24 cellular contexts compared by ENCODE assay signal in genomic region chr11:10579700-10580099, GRCh38. TPM values are rescaled to one million over a fixed set of nuclear protein-coding genes. Genes with fewer than 3 reads are reported as not detected.
DNase-seq lines count a peak whose midpoint lies in the region; ATAC-seq, FAIRE-seq and TF ChIP-seq lines count a peak whose summit lies in the region.
"Had no signal": no experiment of that assay in that cellular context is flagged by ENCODE, and none has a peak within 500 bp of the region (broad histone marks: within the 10 kb centered on the region; RNA-seq: fewer than 3 reads in every experiment).

No MANE protein-coding gene starts in this region.

- no peaks in the 10 kb centered on the region for H3K79me1 ChIP-seq in mesenchymal stem cell (replicated peaks; ENCODE audit: low read length, poor library complexity, severe bottlenecking)

- intact Hi-C loops in endothelial cell of umbilical vein (cut with micrococcal nuclease): no loop called here

- WGBS in mesenchymal stem cell: 97% methylated on average over 3 of the region's 3 CpGs

- no peak overlapping the region for H3K9ac ChIP-seq in BLaER1 treated with 17β-estradiol and CSF1 and Interleukin-3, amounts not matched to agents 10 nM and 100 nM
- H3K9ac ChIP-seq in endothelial cell of umbilical vein (replicated peaks; ENCODE audit: extremely low read depth, insufficient read depth, low read length) (no peak overlapping the region), mesenchymal stem cell (ENCODE audit: low read length) (no peak overlapping the region)
- H3K9ac ChIP-seq: KMS-11 had no signal

- H3K4me1 ChIP-seq in BLaER1 treated with 17β-estradiol and CSF1 and Interleukin-3, amounts not matched to agents 10 nM and 100 nM: peaks cover 49 to 66% (median 63%) of the 10 kb centered on the region in 10 experiments
- H3K4me1 ChIP-seq in endothelial cell of umbilical vein (ENCODE audit: control insufficient read depth, extremely low read depth, insufficient read depth, low read length) (peaks cover 33% of the 10 kb centered on the region), mesenchymal stem cell (ENCODE audit: control insufficient read depth, insufficient read depth, low read depth, low read length) (peaks cover 1% of the 10 kb centered on the region)
- H3K4me1 ChIP-seq: HAP-1 had no signal

- TF ChIP-seq POLR2A in endothelial cell of umbilical vein (IDR thresholded peaks at IDR 0.05; ENCODE audit: low read depth, low read length): no peak

- no peak overlapping the region for H4K91ac ChIP-seq in mesenchymal stem cell (ENCODE audit: low read length)

- TF ChIP-seq CTCF in endothelial cell of umbilical vein (IDR thresholded peaks at IDR 0.05; ENCODE audit: extremely low read depth in 1 of 2, insufficient read depth in 1 of 2, low read depth in 1 of 2, low read length in 2 of 2) (no peak), GM20000 (IDR thresholded peaks at IDR 0.05; ENCODE audit: extremely low read depth, missing control alignments) (no peak)

- H3K36me3 ChIP-seq in BLaER1 treated with 17β-estradiol and CSF1 and Interleukin-3, amounts not matched to agents 10 nM and 100 nM: peaks cover 0 to 64% (median 33%) of the 10 kb centered on the region in 11 experiments; a peak in 12 of 22 replicates
- no peaks in the 10 kb centered on the region for H3K36me3 ChIP-seq in endothelial cell of umbilical vein (ENCODE audit: control insufficient read depth in 2 of 2, extremely low read depth in 1 of 2, insufficient read depth in 2 of 2, low read length in 2 of 2)
- H3K36me3 ChIP-seq in mesenchymal stem cell (ENCODE audit: control insufficient read depth in 1 of 2, insufficient read depth in 2 of 2, low read depth in 1 of 2, low read length in 2 of 2): peaks cover 4 to 78% of the 10 kb centered on the region in 2 experiments
- H3K36me3 ChIP-seq: HAP-1, SJSA1 had no signal

- H3K79me2 ChIP-seq in endothelial cell of umbilical vein (ENCODE audit: control insufficient read depth, insufficient read depth, low read length): no peaks in the 10 kb centered on the region

- H3K36me3 Mint-ChIP-seq in stimulated activated naive B cell treated with anti-CD40 and anti-IgM and Interleukin-4, amounts not matched to agents 10 μg/mL and 1 μg/mL and 100 μg/mL, for 72 hours: no peaks in the 10 kb centered on the region
- H3K36me3 Mint-ChIP-seq in natural killer cell treated with Interleukin-12 subunit alpha and Interleukin-12 subunit beta and Interleukin-15 and Interleukin-18, amount 100 ng/mL, for 72 hours: no peaks in the 10 kb centered on the region
- H3K36me3 Mint-ChIP-seq: CD4-positive, CD25-positive, alpha-beta regulatory T cell had no signal

- H2BK120ac ChIP-seq in mesenchymal stem cell (ENCODE audit: low read depth, low read length): no peak overlapping the region

- H3K4ac ChIP-seq in mesenchymal stem cell (ENCODE audit: low read depth in 1 of 2, low read length in 2 of 2): peak overlapping the region in 1 of 2 experiments; percentile 35

- H2BK5ac ChIP-seq in mesenchymal stem cell (ENCODE audit: low read depth, low read length, poor library complexity, severe bottlenecking): no peak overlapping the region

- DNase-seq in endothelial cell of umbilical vein (ENCODE audit: low read depth, low spot score) (no peak), mesenchymal stem cell (no peak), GM20000 (ENCODE audit: low spot score) (no peak), NCI-H187 (lab: John Stamatoyannopoulos, UW) (no peak)
- no peak for DNase-seq in stimulated activated naive B cell treated with anti-CD40 and anti-IgM and Interleukin-4, amounts not matched to agents 10 μg/mL and 1 μg/mL and 100 μg/mL, for 72 hours
- no peak for DNase-seq in natural killer cell treated with Interleukin-12 subunit alpha and Interleukin-12 subunit beta and Interleukin-15 and Interleukin-18, amount 100 ng/mL, for 72 hours (ENCODE audit: low spot score)
- DNase-seq in activated CD8-positive, alpha-beta memory T cell treated with anti-CD3 and anti-CD28 coated beads, Interleukin-2, amount 50 U/mL, for 48 hours: no peak
- DNase-seq: CD4-positive, CD25-positive, alpha-beta regulatory T cell; DMS79; NCI-H1092 treated with DMSO at 0.1 percent for 48 hours; NCI-H146; NCI-H2081; NCI-H2171; NCI-H524 treated with DMSO at 0.1 percent for 48 hours; NCI-H82; OCI-M1 had no signal

- H3K18ac ChIP-seq in mesenchymal stem cell (ENCODE audit: low read depth in 1 of 2, low read length in 2 of 2): peak overlapping the region; percentile 48 to 52

- no peak overlapping the region for H3K4me3 Mint-ChIP-seq in stimulated activated naive B cell treated with anti-CD40 and anti-IgM and Interleukin-4, amounts not matched to agents 10 μg/mL and 1 μg/mL and 100 μg/mL, for 72 hours
- H3K4me3 Mint-ChIP-seq in natural killer cell treated with Interleukin-12 subunit alpha and Interleukin-12 subunit beta and Interleukin-15 and Interleukin-18, amount 100 ng/mL, for 72 hours: no peak overlapping the region
- H3K4me3 Mint-ChIP-seq: CD4-positive, CD25-positive, alpha-beta regulatory T cell; GM23338 had no signal

- H3K27me3 ChIP-seq in BLaER1 treated with 17β-estradiol and CSF1 and Interleukin-3, amounts not matched to agents 10 nM and 100 nM: no peaks in the 10 kb centered on the region
- H3K27me3 ChIP-seq in endothelial cell of umbilical vein (ENCODE audit: control insufficient read depth in 2 of 2, insufficient read depth in 2 of 2, low read length in 2 of 2): no peaks in the 10 kb centered on the region
- H3K27me3 ChIP-seq in mesenchymal stem cell (ENCODE audit: control insufficient read depth in 1 of 2, insufficient read depth in 1 of 2, low read length in 2 of 2): no peaks in the 10 kb centered on the region
- H3K27me3 ChIP-seq: SJSA1 had no signal

- no peaks in the 10 kb centered on the region for H3K27me3 Mint-ChIP-seq in stimulated activated naive B cell treated with anti-CD40 and anti-IgM and Interleukin-4, amounts not matched to agents 10 μg/mL and 1 μg/mL and 100 μg/mL, for 72 hours
- peaks cover 13 to 25% of the 10 kb centered on the region in 2 donors for H3K27me3 Mint-ChIP-seq in natural killer cell treated with Interleukin-12 subunit alpha and Interleukin-12 subunit beta and Interleukin-15 and Interleukin-18, amount 100 ng/mL, for 72 hours

- peaks cover 52 to 65% of the 10 kb centered on the region in 2 donors for H3K4me1 Mint-ChIP-seq in stimulated activated naive B cell treated with anti-CD40 and anti-IgM and Interleukin-4, amounts not matched to agents 10 μg/mL and 1 μg/mL and 100 μg/mL, for 72 hours
- H3K4me1 Mint-ChIP-seq in natural killer cell treated with Interleukin-12 subunit alpha and Interleukin-12 subunit beta and Interleukin-15 and Interleukin-18, amount 100 ng/mL, for 72 hours (ENCODE audit: low read depth in 2 of 2): no peaks in the 10 kb centered on the region
- H3K4me1 Mint-ChIP-seq: CD4-positive, CD25-positive, alpha-beta regulatory T cell; GM23338 had no signal

- no peak overlapping the region for H3K23ac ChIP-seq in mesenchymal stem cell (ENCODE audit: low read length in 2 of 2)

- dilution Hi-C loops in endothelial cell of umbilical vein (cut with MboI; ENCODE audit: extremely low pct_ligation_motif_present, low sequenced_read_pairs): no loop called here

- no peak overlapping the region for H2AK5ac ChIP-seq in mesenchymal stem cell (ENCODE audit: low read length, severe bottlenecking)

- POLR2A ChIA-PET in endothelial cell of umbilical vein (lab: Charles Lee): no interaction called here

- H2BK12ac ChIP-seq in mesenchymal stem cell (ENCODE audit: low read length in 2 of 2): peak overlapping the region; percentile 46 to 50

- no peaks in the 10 kb centered on the region for H3K9me1 ChIP-seq in endothelial cell of umbilical vein (replicated peaks; ENCODE audit: control insufficient read depth, extremely low read depth, insufficient read depth, low read length)

- H2BK15ac ChIP-seq in mesenchymal stem cell (ENCODE audit: low read depth, poor library complexity, severe bottlenecking): no peak overlapping the region

- H4K8ac ChIP-seq in mesenchymal stem cell (ENCODE audit: low read length): no peak overlapping the region

- no TSS peak for BruUV-seq in endothelial cell of umbilical vein (replicated peaks; lab: Mats Ljungman, UMichigan)

- no peak for FAIRE-seq in endothelial cell of umbilical vein (lab: Jason Lieb, UNC)
- FAIRE-seq: HTR-8/SVneo, RCC 7860 had no signal

- peaks cover 0 to 14% (median 0%) of the 10 kb centered on the region in 11 experiments; a peak in 2 of 22 replicates for H3K9me3 ChIP-seq in BLaER1 treated with 17β-estradiol and CSF1 and Interleukin-3, amounts not matched to agents 10 nM and 100 nM (replicated peaks in 1 of 11)
- no peaks in the 10 kb centered on the region for H3K9me3 ChIP-seq in endothelial cell of umbilical vein (replicated peaks; ENCODE audit: control insufficient read depth, insufficient read depth, low read length)
- no peaks in the 10 kb centered on the region for H3K9me3 ChIP-seq in mesenchymal stem cell (ENCODE audit: control insufficient read depth, low read length)
- H3K9me3 ChIP-seq: HAP-1, SJSA1 had no signal

- no peaks in the 10 kb centered on the region for H3K9me3 Mint-ChIP-seq in stimulated activated naive B cell treated with anti-CD40 and anti-IgM and Interleukin-4, amounts not matched to agents 10 μg/mL and 1 μg/mL and 100 μg/mL, for 72 hours
- H3K9me3 Mint-ChIP-seq in natural killer cell treated with Interleukin-12 subunit alpha and Interleukin-12 subunit beta and Interleukin-15 and Interleukin-18, amount 100 ng/mL, for 72 hours: no peaks in the 10 kb centered on the region
- H3K9me3 Mint-ChIP-seq: CD4-positive, CD25-positive, alpha-beta regulatory T cell; GM23338 had no signal

- H4K20me1 ChIP-seq in BLaER1 treated with 17β-estradiol and CSF1 and Interleukin-3, amounts not matched to agents 10 nM and 100 nM: no peaks in the 10 kb centered on the region
- no peaks in the 10 kb centered on the region for H4K20me1 ChIP-seq in endothelial cell of umbilical vein (replicated peaks; ENCODE audit: control insufficient read depth, extremely low read depth, insufficient read depth, low read length)

- H3K27ac ChIP-seq in BLaER1 treated with 17β-estradiol and CSF1 and Interleukin-3, amounts not matched to agents 10 nM and 100 nM: peak overlapping the region in 10 of 11 experiments; percentile 65 to 92 (median 82); a peak in 17 of 22 replicates
- H3K27ac ChIP-seq in endothelial cell of umbilical vein (ENCODE audit: insufficient read depth, low read depth, low read length) (peak overlapping the region; percentile 44), mesenchymal stem cell (ENCODE audit: low read length, poor library complexity, severe bottlenecking) (no peak overlapping the region)
- H3K27ac ChIP-seq: KMS-11, SJSA1 had no signal

- peak overlapping the region; percentile 80 to 93 (median 91) for H3K4me2 ChIP-seq in BLaER1 treated with 17β-estradiol and CSF1 and Interleukin-3, amounts not matched to agents 10 nM and 100 nM
- H3K4me2 ChIP-seq in endothelial cell of umbilical vein (ENCODE audit: insufficient read depth, low read length): no peak overlapping the region
- no peak overlapping the region for H3K4me2 ChIP-seq in mesenchymal stem cell (ENCODE audit: low read length, poor library complexity, severe bottlenecking)
- H3K4me2 ChIP-seq: GM23338, KMS-11 had no signal

- H3K4me3 ChIP-seq in BLaER1 treated with 17β-estradiol and CSF1 and Interleukin-3, amounts not matched to agents 10 nM and 100 nM: 0 out of 20 replicates have a peak overlapping the region, but pooled peaks of 2 of the 10 experiments have one; percentile 2 to 15
- H3K4me3 ChIP-seq in endothelial cell of umbilical vein (replicated peaks in 1 of 3; ENCODE audit: insufficient read depth in 1 of 3, low read depth in 1 of 3, low read length in 3 of 3) (no peak overlapping the region), mesenchymal stem cell (ENCODE audit: insufficient read depth in 1 of 2, low read depth in 1 of 2, low read length in 2 of 2) (no peak overlapping the region)
- H3K4me3 ChIP-seq: GM23338, HAP-1, SJSA1 had no signal

- no peak overlapping the region for H3K27ac Mint-ChIP-seq in stimulated activated naive B cell treated with anti-CD40 and anti-IgM and Interleukin-4, amounts not matched to agents 10 μg/mL and 1 μg/mL and 100 μg/mL, for 72 hours
- no peak overlapping the region for H3K27ac Mint-ChIP-seq in natural killer cell treated with Interleukin-12 subunit alpha and Interleukin-12 subunit beta and Interleukin-15 and Interleukin-18, amount 100 ng/mL, for 72 hours
- H3K27ac Mint-ChIP-seq: CD4-positive, CD25-positive, alpha-beta regulatory T cell; GM23338 had no signal

- no peak overlapping the region for H2AFZ ChIP-seq in endothelial cell of umbilical vein (ENCODE audit: low read depth, low read length)
- no peak overlapping the region for H2AFZ ChIP-seq in mesenchymal stem cell (ENCODE audit: low read depth, low read length)
- H2AFZ ChIP-seq: GM23338 had no signal

- H3K14ac ChIP-seq in mesenchymal stem cell (ENCODE audit: low read length in 2 of 2): no peak overlapping the region

- CTCF ChIA-PET in endothelial cell of umbilical vein (lab: Charles Lee): interaction anchor here (1.0 to 2.8 kb wide), 3 partner anchors 12 to 173 kb away, joined by 3 to 14 read pairs (median 5); partner anchors contain the start of gene LYVE1

- ATAC-seq in stimulated activated naive B cell treated with anti-CD40 and anti-IgM and Interleukin-4, amounts not matched to agents 10 μg/mL and 1 μg/mL and 100 μg/mL, for 72 hours (replicated peaks): peak; percentile 39 to 65
- no peak for ATAC-seq in natural killer cell treated with Interleukin-12 subunit alpha and Interleukin-12 subunit beta and Interleukin-15 and Interleukin-18, amount 100 ng/mL, for 72 hours
- ATAC-seq: GM23338 had no signal

RNA-seq across cellular contexts. Expression of gene LYVE1, which starts 11.2 kb away (rescaled TPM):
- total RNA-seq in endothelial cell of umbilical vein: 1.5 and 7.6 TPM in 2 replicates
- 4.6 and 5.3 TPM in 2 replicates for polyA plus RNA-seq in endothelial cell of umbilical vein
- polyA plus RNA-seq in endothelial cell of umbilical vein (2011; cell fraction: cytosol; rRNA removed): 1.9 and 3.3 TPM in 2 replicates
- 3.0 and 3.1 TPM in 2 replicates for polyA plus RNA-seq in endothelial cell of umbilical vein (2011; cell fraction: nucleus; rRNA removed)
- 10.6 and 25.1 TPM in 2 replicates for polyA plus RNA-seq in endothelial cell of umbilical vein (2012)
- 5.2 and 12.6 TPM in 2 replicates for polyA minus RNA-seq in endothelial cell of umbilical vein
- polyA minus RNA-seq in endothelial cell of umbilical vein (2011; cell fraction: cytosol; rRNA and poly(A)+ RNA removed): not detected
- polyA minus RNA-seq in endothelial cell of umbilical vein (2011; cell fraction: nucleus; rRNA and poly(A)+ RNA removed): 1.0 and 2.4 TPM in 2 replicates
- 0.35 TPM for polyA plus RNA-seq in mesenchymal stem cell (2013, experiment 1 of 2)
- 0.32 TPM for polyA plus RNA-seq in mesenchymal stem cell (2013, experiment 2 of 2)
- not detected for total RNA-seq in natural killer cell treated with Interleukin-12 subunit alpha and Interleukin-12 subunit beta and Interleukin-15 and Interleukin-18, amount 100 ng/mL, for 72 hours
- total RNA-seq: A172; CD4-positive, CD25-positive, alpha-beta regulatory T cell; SJSA1 had no signal
- polyA plus RNA-seq: CD4-positive, CD25-positive, alpha-beta regulatory T cell; GM23338 had no signal

RNA-seq across cellular contexts. Expression of gene RNF141, which starts 38.7 kb away (rescaled TPM):
- total RNA-seq in endothelial cell of umbilical vein: 31.8 and 32.4 TPM in 2 replicates
- 7.1 and 9.4 TPM in 2 replicates for polyA plus RNA-seq in endothelial cell of umbilical vein
- polyA plus RNA-seq in endothelial cell of umbilical vein (2011; cell fraction: cytosol; rRNA removed): 9.6 and 10.5 TPM in 2 replicates
- 6.1 and 8.2 TPM in 2 replicates for polyA plus RNA-seq in endothelial cell of umbilical vein (2011; cell fraction: nucleus; rRNA removed)
- 45.7 and 50.3 TPM in 2 replicates for polyA plus RNA-seq in endothelial cell of umbilical vein (2012)
- 12.9 and 15.3 TPM in 2 replicates for polyA minus RNA-seq in endothelial cell of umbilical vein
- polyA minus RNA-seq in endothelial cell of umbilical vein (2011; cell fraction: cytosol; rRNA and poly(A)+ RNA removed): 5.2 TPM
- polyA minus RNA-seq in endothelial cell of umbilical vein (2011; cell fraction: nucleus; rRNA and poly(A)+ RNA removed): 7.5 and 12.5 TPM in 2 replicates
- polyA plus RNA-seq in mesenchymal stem cell (2013, experiment 1 of 2): 22.6 TPM
- polyA plus RNA-seq in mesenchymal stem cell (2013, experiment 2 of 2): 23.1 TPM
- total RNA-seq in natural killer cell treated with Interleukin-12 subunit alpha and Interleukin-12 subunit beta and Interleukin-15 and Interleukin-18, amount 100 ng/mL, for 72 hours: 10 to 100 TPM in 1 of 2 donors, 1 to 10 TPM in 1; 9.5 to 12.7 TPM

Comparison
In these comparisons a context has a peak if more than half of its experiments do, and no peak if none do; other contexts are left out.
1. H3K4me2 ChIP-seq: peak in BLaER1 treated with 17β-estradiol and CSF1 and Interleukin-3, amounts not matched to agents 10 nM and 100 nM (11 of 11); none in endothelial cell of umbilical vein (single experiment) and mesenchymal stem cell (single experiment).
2. ATAC-seq: peak in stimulated activated naive B cell treated with anti-CD40 and anti-IgM and Interleukin-4, amounts not matched to agents 10 μg/mL and 1 μg/mL and 100 μg/mL, for 72 hours (2 of 2); none in natural killer cell treated with Interleukin-12 subunit alpha and Interleukin-12 subunit beta and Interleukin-15 and Interleukin-18, amount 100 ng/mL, for 72 hours (0 of 2).